Comparison of ENCODE assay signal across 1 cellular context in genomic region chr9:86730165-86730928, GRCh38.
A peak's percentile ranks its signal among the peaks of the same experiment; 100 is the strongest.
TF ChIP-seq lines count a peak whose summit lies in the region.

No MANE protein-coding gene starts in this region.

TF ChIP-seq in IMR-90, 13 proteins besides CTCF, POLR2A, EP300 and RAD21:
- TF ChIP-seq USF2 (IDR thresholded peaks at IDR 0.05; ENCODE audit: low read depth, low read length) (no peak), NFE2L2 (IDR thresholded peaks at IDR 0.05; ENCODE audit: low read depth, low read length) (no peak), RFX5 (IDR thresholded peaks at IDR 0.05; ENCODE audit: low read depth, low read length) (no peak), RCOR1 (IDR thresholded peaks at IDR 0.05; ENCODE audit: insufficient replicate concordance, low read length) (no peak), ELK1 (IDR thresholded peaks at IDR 0.05; ENCODE audit: borderline replicate concordance, low read depth, low read length) (no peak), MAFK (IDR thresholded peaks at IDR 0.05; ENCODE audit: low read depth, low read length) (peak; percentile 63), MAZ (IDR thresholded peaks at IDR 0.05; ENCODE audit: borderline replicate concordance, low read depth, low read length) (no peak), CHD1 (IDR thresholded peaks at IDR 0.05; ENCODE audit: low read depth, low read length) (no peak)
